ENCODE assay signal across 27 cellular contexts in the genomic region with DNA sequence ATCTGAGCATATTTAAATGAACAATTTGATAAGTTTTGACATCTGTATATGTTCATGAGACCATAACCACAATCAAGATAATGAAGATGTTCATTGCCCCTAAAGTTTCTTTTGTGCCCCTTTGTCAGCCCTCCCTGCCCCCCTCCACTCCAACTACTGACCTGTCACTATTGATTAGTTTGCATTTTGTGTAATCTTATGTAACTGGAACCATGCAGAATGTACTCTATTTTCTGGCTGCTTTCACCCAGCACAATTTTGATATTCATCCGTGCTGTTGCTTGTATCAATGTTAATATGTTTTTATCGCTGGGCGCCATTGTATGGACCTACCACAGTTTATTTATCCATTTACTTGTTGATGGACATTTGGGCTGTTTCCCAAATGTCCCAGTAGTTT. TPM values are rescaled to one million over a fixed set of nuclear protein-coding genes. Genes with fewer than 3 reads are reported as not detected.
"Had no signal": no experiment of that assay in that cellular context is flagged by ENCODE, and none has a peak within 500 bp of the region (broad histone marks: within the 10 kb centered on the region; RNA-seq: fewer than 3 reads in every experiment).

No MANE protein-coding gene starts in this region.

- H3K4me3 ChIP-seq: ascending aorta, breast epithelium had no signal

- H3K4me1 ChIP-seq: ascending aorta, breast epithelium had no signal

- ATAC-seq: activated CD8-positive, alpha-beta T cell treated with anti-CD3 and anti-CD28 coated beads for 36 hours; activated naive CD8-positive, alpha-beta T cell treated with anti-CD3 and anti-CD28 coated beads, Interleukin-2, amount 50 U/mL, for 24 hours had no signal

- H3K36me3 ChIP-seq: ascending aorta, brain microvascular endothelial cell, breast epithelium had no signal

- DNase-seq: activated B cell treated with CpG ODN at 0.5 μM for 24 hours; activated CD4-positive, alpha-beta memory T cell treated with anti-CD3 and anti-CD28 coated beads for 36 hours; activated CD4-positive, alpha-beta T cell treated with anti-CD3 and anti-CD28 coated beads for 4 hours; activated CD4-positive, alpha-beta T cell treated with anti-CD3 and anti-CD28 coated beads, Interleukin-2, amount 10 ng/mL, durations not matched to agents 24 days and 14 days; activated CD4-positive, alpha-beta T cell treated with anti-CD3 and anti-CD28 coated beads, Interleukin-2, amount 50 U/mL, for 1 hour; activated CD4-positive, alpha-beta T cell treated with anti-CD3 and anti-CD28 coated beads, Interleukin-2, amount 50 U/mL, for 4 hours; activated CD4-positive, CD25-positive, alpha-beta regulatory T cell treated with anti-CD3 and anti-CD28 coated beads, Interleukin-2, amount 50 U/mL, for 72 hours; activated CD8-positive, alpha-beta memory T cell treated with anti-CD3 and anti-CD28 coated beads, Interleukin-2, amount 50 U/mL, for 4 hours; activated CD8-positive, alpha-beta T cell treated with anti-CD3 and anti-CD28 coated beads for 36 hours; activated effector memory CD4-positive, alpha-beta T cell treated with anti-CD3 and anti-CD28 coated beads, Interleukin-2, amount 50 U/mL, for 16 hours; activated naive CD4-positive, alpha-beta T cell treated with anti-CD3 and anti-CD28 coated beads, Interleukin-2, amount 10 ng/mL, durations not matched to agents 7 days and 5 days; activated naive CD4-positive, alpha-beta T cell treated with Interleukin-2 at 50 U/mL for 16 hours; activated naive CD8-positive, alpha-beta T cell treated with anti-CD3 and anti-CD28 coated beads, Interleukin-2, amount 10 ng/mL, durations not matched to agents 7 days and 5 days; activated naive CD8-positive, alpha-beta T cell treated with anti-CD3 and anti-CD28 coated beads, Interleukin-2, amount 50 U/mL, for 24 hours; activated T-cell treated with anti-CD3 and anti-CD28 coated beads for 4 hours; activated T-cell treated with anti-CD3 and anti-CD28 coated beads, Interleukin-2, amount 50 U/mL, for 1 hour; activated T-cell treated with anti-CD3 and anti-CD28 coated beads, Interleukin-2, amount 50 U/mL, for 4 hours; activated T-cell treated with anti-CD3 and anti-CD28 coated beads, Interleukin-2, amount 50 U/mL, for 72 hours; amygdala; anterior cingulate cortex; brain microvascular endothelial cell; central memory CD4-positive, alpha-beta T cell; T-helper 1 cell; T-helper 9 cell had no signal

- H3K9me3 ChIP-seq: ascending aorta, breast epithelium had no signal

- H3K27me3 ChIP-seq: ascending aorta, brain microvascular endothelial cell, breast epithelium had no signal

- H3K27ac ChIP-seq: ascending aorta, brain microvascular endothelial cell, breast epithelium, VCaP had no signal

RNA-seq across cellular contexts. Expression of a gene that starts 38.7 kb away (rescaled TPM):
- total RNA-seq: activated B cell treated with CpG ODN at 0.5 μM for 24 hours had no signal
